ENCODE assay signal across 1 cellular context in the genomic region with DNA sequence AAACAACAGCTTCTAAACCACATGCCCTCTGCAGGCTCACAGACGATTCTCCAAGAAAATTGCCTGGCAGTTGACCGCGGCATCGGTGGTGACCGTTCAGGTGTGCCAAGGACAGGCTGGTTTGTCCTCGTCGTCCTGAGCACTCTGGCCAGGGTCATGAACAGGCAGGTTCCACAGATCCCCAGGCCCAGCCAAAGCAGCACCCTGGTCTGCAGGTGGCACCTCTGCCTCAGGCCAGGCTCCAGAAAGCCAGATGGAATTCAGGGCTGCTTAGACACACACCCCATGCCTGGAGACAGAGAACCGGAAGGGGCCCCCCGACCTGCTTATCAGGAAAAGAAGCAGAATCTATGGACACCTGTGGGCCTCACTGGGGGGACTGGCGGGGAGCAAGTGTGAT.
TF ChIP-seq lines count a peak whose summit lies in the region.

No MANE protein-coding gene starts in this region.

TF ChIP-seq in H1, 55 proteins besides CTCF, POLR2A, EP300 and RAD21:
- TF ChIP-seq JUND (IDR thresholded peaks at IDR 0.05; ENCODE audit: low read length) = no peak
- no peak for TF ChIP-seq KDM5A (IDR thresholded peaks at IDR 0.05; ENCODE audit: low read length)
- no peak for TF ChIP-seq TBP (IDR thresholded peaks at IDR 0.05; ENCODE audit: low read depth, low read length)
